ENCODE assay signal across 8 cellular contexts in the genomic region with DNA sequence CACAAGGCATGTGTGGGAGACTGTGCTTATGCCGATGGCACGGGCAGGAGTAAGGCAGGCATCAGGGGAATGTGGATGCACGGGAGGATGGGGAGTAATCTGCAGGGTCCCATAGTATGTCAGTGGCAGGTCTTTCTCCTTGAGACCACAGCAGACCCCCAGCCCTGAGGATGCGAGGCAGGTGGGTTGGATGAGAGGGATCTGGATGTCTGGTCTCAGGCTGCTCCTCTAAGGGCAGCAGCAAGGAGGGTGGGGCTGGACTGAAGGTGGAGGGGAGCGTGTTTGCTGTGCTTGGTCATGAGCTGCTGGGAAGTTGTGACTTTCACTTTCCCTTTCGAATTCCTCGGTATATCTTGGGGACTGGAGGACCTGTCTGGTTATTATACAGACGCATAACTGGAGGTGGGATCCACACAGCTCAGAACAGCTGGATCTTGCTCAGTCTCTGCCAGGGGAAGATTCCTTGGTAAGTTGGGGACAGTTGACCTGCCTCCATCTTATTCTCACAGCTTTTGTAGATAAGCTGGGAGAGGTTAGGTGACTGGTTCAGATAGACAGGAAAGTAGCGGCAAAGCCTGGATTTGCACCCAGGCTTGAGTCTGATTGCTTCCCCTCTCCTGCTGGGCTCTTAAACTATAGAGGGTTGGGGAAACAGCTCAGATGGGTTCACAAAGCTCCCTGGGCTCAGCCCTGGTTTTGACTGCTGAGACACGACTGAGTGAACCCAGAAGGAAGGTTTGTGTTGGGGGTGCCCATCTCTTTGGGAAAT. TPM values are rescaled to one million over a fixed set of nuclear protein-coding genes. Genes with fewer than 3 reads are reported as not detected.
A peak's percentile ranks its signal among the peaks of the same experiment; 100 is the strongest.
DNase-seq lines count a peak whose midpoint lies in the region; ATAC-seq and FAIRE-seq lines count a peak whose summit lies in the region.

APOL1 (plus strand) TSS at position 380 of the 769 bp plus-strand sequence. CDS start 1,823 bp downstream, outside the sequence.

- DNase-seq in GM18507 (ENCODE audit: extremely low spot score, insufficient read length, low read depth) (peak; percentile 35), HPDE6-E6E7 (ENCODE audit: extremely low spot score) (peak; percentile 54), fibroblast of gingiva (ENCODE audit: low read depth) (peak; percentile 30), trophoblast cell (peak; percentile 42 to 74), middle frontal gyrus (ENCODE audit: extremely low spot score, low spot score) (no peak), NCI-H510A (lab: John Stamatoyannopoulos, UW) (no peak), NK-92 (lab: John Stamatoyannopoulos, UW; ENCODE audit: unreplicated experiment) (no peak)
- peak; percentile 80 for DNase-seq in activated CD8-positive, alpha-beta memory T cell treated with anti-CD3 and anti-CD28 coated beads, Interleukin-2, amount 10 ng/mL, durations not matched to agents 7 days and 5 days

- ATAC-seq in activated CD8-positive, alpha-beta memory T cell treated with anti-CD3 and anti-CD28 coated beads, Interleukin-2, amount 10 ng/mL, durations not matched to agents 7 days and 5 days = peak; percentile 93

- peaks cover 55% of the 10 kb centered on the region for H3K4me1 Mint-ChIP-seq in activated CD8-positive, alpha-beta memory T cell treated with anti-CD3 and anti-CD28 coated beads, Interleukin-2, amount 10 ng/mL, durations not matched to agents 7 days and 5 days

- no peaks in the 10 kb centered on the region for H3K4me1 ChIP-seq in trophoblast cell (ENCODE audit: control insufficient read depth in 1 of 2, insufficient read depth in 2 of 2, low read length in 2 of 2)

- no peak within 1 kb of the TSS for H3K4ac ChIP-seq in trophoblast cell (ENCODE audit: low read depth, low read length)

- H3K4me3 Mint-ChIP-seq in activated CD8-positive, alpha-beta memory T cell treated with anti-CD3 and anti-CD28 coated beads, Interleukin-2, amount 10 ng/mL, durations not matched to agents 7 days and 5 days = peak within 1 kb of the TSS; percentile 90

- H4K91ac ChIP-seq in trophoblast cell (ENCODE audit: low read depth, low read length) = no peak within 1 kb of the TSS

- H3K9me3 ChIP-seq in trophoblast cell (ENCODE audit: insufficient read depth, low read depth, low read length) = peaks cover 5% of the 10 kb centered on the region

- no peaks in the 10 kb centered on the region for H3K79me2 ChIP-seq in trophoblast cell (ENCODE audit: control insufficient read depth, insufficient read depth, low read length, poor library complexity)

- peak within 1 kb of the TSS; percentile 85 for H3K27ac Mint-ChIP-seq in activated CD8-positive, alpha-beta memory T cell treated with anti-CD3 and anti-CD28 coated beads, Interleukin-2, amount 10 ng/mL, durations not matched to agents 7 days and 5 days

- H3K23ac ChIP-seq in trophoblast cell (ENCODE audit: low read length) = no peak within 1 kb of the TSS

- H3K9me3 Mint-ChIP-seq in activated CD8-positive, alpha-beta memory T cell treated with anti-CD3 and anti-CD28 coated beads, Interleukin-2, amount 10 ng/mL, durations not matched to agents 7 days and 5 days (ENCODE audit: low read depth) = peaks cover 10% of the 10 kb centered on the region

- no CpG with 5 or more reads among the region's 10 CpGs for WGBS in trophoblast cell (ENCODE audit: extremely low coverage, insufficient coverage, insufficient read length)

- no peaks in the 10 kb centered on the region for H3K79me1 ChIP-seq in trophoblast cell (ENCODE audit: low read length)

- peaks cover 16% of the 10 kb centered on the region for H3K36me3 Mint-ChIP-seq in activated CD8-positive, alpha-beta memory T cell treated with anti-CD3 and anti-CD28 coated beads, Interleukin-2, amount 10 ng/mL, durations not matched to agents 7 days and 5 days

- no peak within 1 kb of the TSS for H2AFZ ChIP-seq in trophoblast cell (ENCODE audit: insufficient read depth, low read length, poor library complexity)

- H3K36me3 ChIP-seq in trophoblast cell (ENCODE audit: control insufficient read depth in 1 of 2, insufficient read depth in 2 of 2, low read length in 2 of 2) = no peaks in the 10 kb centered on the region

- no peak within 1 kb of the TSS for H2AK5ac ChIP-seq in trophoblast cell (ENCODE audit: low read length)

- H2BK12ac ChIP-seq in trophoblast cell (ENCODE audit: low read length) = no peak within 1 kb of the TSS

- no peaks in the 10 kb centered on the region for H3K27me3 Mint-ChIP-seq in activated CD8-positive, alpha-beta memory T cell treated with anti-CD3 and anti-CD28 coated beads, Interleukin-2, amount 10 ng/mL, durations not matched to agents 7 days and 5 days

- no peak within 1 kb of the TSS for H3K27ac ChIP-seq in trophoblast cell (ENCODE audit: low read depth, low read length)

- no peak within 1 kb of the TSS for H3K4me2 ChIP-seq in trophoblast cell (ENCODE audit: low read length)

- no peak within 1 kb of the TSS for H3K14ac ChIP-seq in trophoblast cell (ENCODE audit: low read length)

- no peak within 1 kb of the TSS for H2BK5ac ChIP-seq in trophoblast cell (ENCODE audit: low read depth, low read length, poor library complexity)

- FAIRE-seq in GM18507 (lab: Jason Lieb, UNC) = peak; percentile 97

- no peak within 1 kb of the TSS for H4K8ac ChIP-seq in trophoblast cell (ENCODE audit: low read depth, low read length)

- no peak within 1 kb of the TSS for H2BK120ac ChIP-seq in trophoblast cell (ENCODE audit: insufficient read depth, low read length, poor library complexity)

- H3K9ac ChIP-seq in trophoblast cell (ENCODE audit: low read length) = peak within 1 kb of the TSS; percentile 59

- CTCF ChIA-PET in activated CD8-positive, alpha-beta memory T cell treated with anti-CD3 and anti-CD28 coated beads, Interleukin-2, amount 10 ng/mL, durations not matched to agents 7 days and 5 days (lab: Charles Lee) = interaction anchor here (0.8 to 8.2 kb wide), 7 partner anchors 8 to 233 kb away, joined by 3 to 67 read pairs (median 4); partner anchors contain the start of gene APOL2

- no peaks in the 10 kb centered on the region for H3K27me3 ChIP-seq in trophoblast cell (ENCODE audit: insufficient read depth, low read length)

- H3K4me3 ChIP-seq in trophoblast cell (ENCODE audit: low read depth, low read length) = no peak within 1 kb of the TSS

- H4K12ac ChIP-seq in trophoblast cell (ENCODE audit: low read depth, low read length) = no peak within 1 kb of the TSS

- H3K18ac ChIP-seq in trophoblast cell (ENCODE audit: low read length) = no peak within 1 kb of the TSS

RNA-seq across cellular contexts. Expression of gene APOL1, which starts in this region (rescaled TPM):
- 10 to 100 TPM; 55.6 to 61.6 TPM for total RNA-seq in activated CD8-positive, alpha-beta memory T cell treated with anti-CD3 and anti-CD28 coated beads, Interleukin-2, amount 10 ng/mL, durations not matched to agents 7 days and 5 days
- 0.03 and 0.04 TPM in 2 replicates for polyA plus RNA-seq in trophoblast cell (2013)

Comparison
In these comparisons a context has a peak if more than half of its experiments do, and no peak if none do; other contexts are left out.
1. DNase-seq: peak in GM18507 (single experiment), HPDE6-E6E7 (single experiment), activated CD8-positive, alpha-beta memory T cell treated with anti-CD3 and anti-CD28 coated beads, Interleukin-2, amount 10 ng/mL, durations not matched to agents 7 days and 5 days (single experiment), fibroblast of gingiva (single experiment) and trophoblast cell (2 of 2); none in middle frontal gyrus (single experiment), NCI-H510A (single experiment) and NK-92 (single experiment).